In genomic region chr6:25635886-25636317, GRCh38 we compare ENCODE assay signal across 31 cellular contexts. TPM values are rescaled to one million over a fixed set of nuclear protein-coding genes. Genes with fewer than 3 reads are reported as not detected.
DNase-seq lines count a peak whose midpoint lies in the region; ATAC-seq, FAIRE-seq and TF ChIP-seq lines count a peak whose summit lies in the region.
"Had no signal": no experiment of that assay in that cellular context is flagged by ENCODE, and none has a peak within 500 bp of the region (broad histone marks: within the 10 kb centered on the region; RNA-seq: fewer than 3 reads in every experiment).

No MANE protein-coding gene starts in this region.

- DNase-seq in A549 (ENCODE audit: low read depth in 1 of 2, low spot score in 1 of 2) (no peak), NCI-H146 (lab: John Stamatoyannopoulos, UW) (peak; percentile 80), WTC11 (ENCODE audit: low spot score) (no peak), left colon (no peak), HCEC 1CT (no peak), putamen (ENCODE audit: low spot score) (no peak), CD1c-positive myeloid dendritic cell (ENCODE audit: extremely low spot score) (no peak)
- no peak for DNase-seq in activated effector memory CD4-positive, alpha-beta T cell treated with anti-CD3 and anti-CD28 coated beads, Interleukin-2, amount 50 U/mL, for 16 hours
- DNase-seq: activated CD4-positive, alpha-beta T cell treated with anti-CD3 and anti-CD28 coated beads for 36 hours; AML-193; CD4-positive, alpha-beta T cell; DMS 273 treated with DMSO at 0.1 percent for 48 hours; H7; Karpas-422; left ventricle myocardium inferior; NCI-H1417; NCI-H2107; NCI-H446 treated with DMSO at 0.1 percent for 48 hours; OCI-M1; posterior cingulate gyrus; sigmoid colon; stimulated activated CD4-positive, alpha-beta T cell treated with anti-CD3 and anti-CD28 coated beads, Interleukin-4, amount 100 ng/mL, for 4 hours; tibial artery had no signal

- H3K4me3 Mint-ChIP-seq in WTC11: no peak overlapping the region
- H3K4me3 Mint-ChIP-seq: activated CD4-positive, alpha-beta T cell treated with anti-CD3 and anti-CD28 coated beads for 36 hours; activated naive CD8-positive, alpha-beta T cell; CD4-positive, alpha-beta T cell; T-helper 1 cell treated with Interleukin-12 subunit alpha and Interleukin-12 subunit beta and Interleukin-4 antibody, amounts not matched to agents 30 μg/mL and 1 μg/mL, for 36 hours had no signal

- no peak for FAIRE-seq in A549 (lab: Jason Lieb, UNC)
- FAIRE-seq: A204.1, GM12878, islet of Langerhans had no signal

- CTCF ChIA-PET in A549 (lab: Yijun Ruan, JAX) (no interaction called here), WTC11 (lab: Charles Lee) (no interaction called here)

- H3K9me3 Mint-ChIP-seq in WTC11: no peaks in the 10 kb centered on the region
- H3K9me3 Mint-ChIP-seq: CD4-positive, alpha-beta T cell; T-helper 1 cell treated with Interleukin-12 subunit alpha and Interleukin-12 subunit beta and Interleukin-4 antibody, amounts not matched to agents 30 μg/mL and 1 μg/mL, for 36 hours had no signal

- peaks cover 24% of the 10 kb centered on the region for H3K4me1 ChIP-seq in A549
- H3K4me1 ChIP-seq: gastroesophageal sphincter, left ventricle myocardium inferior, sigmoid colon, tibial artery had no signal

- H3K27me3 Mint-ChIP-seq in WTC11 (ENCODE audit: low read depth): peaks cover 17% of the 10 kb centered on the region

- TF ChIP-seq POLR2A in A549 (IDR thresholded peaks at IDR 0.05; ENCODE audit: low read length): no peak

- H3K27ac ChIP-seq in A549: 0 out of 6 replicates have a peak overlapping the region, but pooled peaks of 1 of the 2 experiments have one; percentile 16
- H3K27ac ChIP-seq: gastroesophageal sphincter, left ventricle myocardium inferior, sigmoid colon, tibial artery had no signal

- ATAC-seq in A549 (no peak), WTC11 (no peak), left colon (peak; percentile 93)
- ATAC-seq: activated CD4-positive, alpha-beta T cell treated with anti-CD3 and anti-CD28 coated beads for 36 hours; gastroesophageal sphincter; GM12878; SK-N-SH treated with all-trans-retinoic acid at 6 μM for 48 hours had no signal

- 78% methylated on average over 2 of the region's 2 CpGs for WGBS in A549 (ENCODE audit: missing lambda C conversion rate)

- intact Hi-C loops in left colon (cut with DNase I, micrococcal nuclease): no loop called here

- H3K4me1 Mint-ChIP-seq in WTC11: peaks cover 7% of the 10 kb centered on the region; the same call in 1 of the 2 replicates
- H3K4me1 Mint-ChIP-seq: activated CD4-positive, alpha-beta T cell treated with anti-CD3 and anti-CD28 coated beads for 36 hours had no signal

- no peak overlapping the region for H3K27ac Mint-ChIP-seq in WTC11
- H3K27ac Mint-ChIP-seq: activated CD4-positive, alpha-beta T cell treated with anti-CD3 and anti-CD28 coated beads for 36 hours; activated naive CD8-positive, alpha-beta T cell; CD4-positive, alpha-beta T cell; T-helper 1 cell treated with Interleukin-12 subunit alpha and Interleukin-12 subunit beta and Interleukin-4 antibody, amounts not matched to agents 30 μg/mL and 1 μg/mL, for 36 hours had no signal

- H3K4me3 ChIP-seq in A549: no peak overlapping the region
- H3K4me3 ChIP-seq: gastroesophageal sphincter, GM12878, left ventricle myocardium inferior, sigmoid colon, tibial artery had no signal

- TF ChIP-seq EP300 in A549 (IDR thresholded peaks at IDR 0.05): no peak

- no peak for TF ChIP-seq RAD21 in A549 (conservative IDR thresholded peaks at IDR 0.05 in 1 of 2, IDR thresholded peaks at IDR 0.05 in 1 of 2)

- POLR2A ChIA-PET in A549 (lab: Yijun Ruan, JAX): no interaction called here
- POLR2A ChIA-PET in WTC11 (lab: Charles Lee): no interaction called here

- no peak for TF ChIP-seq CTCF in A549 (IDR thresholded peaks at IDR 0.05)
- no peak for TF ChIP-seq CTCF in WTC11 (IDR thresholded peaks at IDR 0.05)

- no peaks in the 10 kb centered on the region for H3K9me3 ChIP-seq in A549
- H3K9me3 ChIP-seq: gastroesophageal sphincter, left ventricle myocardium inferior, sigmoid colon, tibial artery had no signal

- H3K36me3 Mint-ChIP-seq in WTC11: no peaks in the 10 kb centered on the region
- H3K36me3 Mint-ChIP-seq: activated naive CD8-positive, alpha-beta T cell had no signal

- peak overlapping the region; percentile 38 for H3K4me2 ChIP-seq in A549

TF ChIP-seq in A549, 52 proteins besides CTCF, POLR2A, EP300 and RAD21:
- TF ChIP-seq TFCP2L1 (CRISPR knock-in tag; IDR thresholded peaks at IDR 0.05) (no peak), EHMT2 (IDR thresholded peaks at IDR 0.05; ENCODE audit: low read depth) (no peak), CHD2 (IDR thresholded peaks at IDR 0.05; ENCODE audit: low read length, partially characterized antibody) (no peak), HEYL (CRISPR knock-in tag; IDR thresholded peaks at IDR 0.05) (no peak), ZSCAN20 (CRISPR knock-in tag; IDR thresholded peaks at IDR 0.05) (no peak), NFE2L2 (conservative IDR thresholded peaks at IDR 0.05; ENCODE audit: low read length) (no peak), TP53 (CRISPR knock-in tag; IDR thresholded peaks at IDR 0.05) (no peak), SMC3 (IDR thresholded peaks at IDR 0.05) (no peak), POLR2AphosphoS2 (conservative IDR thresholded peaks at IDR 0.05; ENCODE audit: low read length) (no peak)

TF ChIP-seq in WTC11, 78 proteins besides CTCF, POLR2A, EP300 and RAD21:
- TF ChIP-seq ZNF423 (CRISPR knock-in tag; IDR thresholded peaks at IDR 0.05) (no peak), GABPB1 (CRISPR knock-in tag; IDR thresholded peaks at IDR 0.05) (peak; percentile 51)

RNA-seq across cellular contexts. Expression of gene SCGN, which starts 16.1 kb away (rescaled TPM):
- polyA plus RNA-seq in A549 (2011; rRNA removed) (0.17 TPM in 2 replicates), A549 (2017; fragmentation: RNase III; extraction: RNeasy Plus Mini Kit Qiagen cat#74134 plus additional on column Dnase treatment) (0.09 to 0.13 TPM in 2 of 3 replicates, not detected in the other)
- 0.04 and 0.05 TPM in 2 replicates for polyA plus RNA-seq in A549 (2012; cell fraction: cytosol; rRNA removed)
- polyA plus RNA-seq in A549 (2012; cell fraction: nucleus; rRNA removed): 0.07 TPM in 1 of 2 replicates, not detected in the other
- polyA minus RNA-seq in A549 (2011; rRNA and poly(A)+ RNA removed): not detected in 2 replicates
- total RNA-seq in WTC11 (2021) (not detected in 3 replicates), left colon (10 to 100 TPM in 1 of 2 donors, 1 to 10 TPM in 1; 7.8 to 11.4 TPM)
- total RNA-seq: activated CD4-positive, alpha-beta T cell treated with anti-CD3 and anti-CD28 coated beads for 36 hours; CD4-positive, alpha-beta T cell; fibroblast of lung; GM12878; H7 had no signal
- polyA plus RNA-seq: fibroblast of lung, GM12878 had no signal
